In genomic region chr13:106599875-106600797, GRCh38 we compare ENCODE assay signal across 10 cellular contexts. TPM values are rescaled to one million over a fixed set of nuclear protein-coding genes. Genes with fewer than 3 reads are reported as not detected.
DNase-seq lines count a peak whose midpoint lies in the region; ATAC-seq and TF ChIP-seq lines count a peak whose summit lies in the region.
"Had no signal": no experiment of that assay in that cellular context is flagged by ENCODE, and none has a peak within 500 bp of the region (broad histone marks: within the 10 kb centered on the region; RNA-seq: fewer than 3 reads in every experiment).

No MANE protein-coding gene starts in this region.

- peaks cover 7% of the 10 kb centered on the region for H3K27me3 ChIP-seq in skeletal muscle satellite cell (ENCODE audit: control insufficient read depth, insufficient read depth, low read length)
- H3K27me3 ChIP-seq: neutrophil had no signal

- H3K4me3 ChIP-seq in skeletal muscle satellite cell (ENCODE audit: low read length) = no peak overlapping the region

- H3K4me2 ChIP-seq in skeletal muscle satellite cell (ENCODE audit: low read length) = peak overlapping the region; percentile 29

- H3K4me1 ChIP-seq in skeletal muscle satellite cell (ENCODE audit: control insufficient read depth, insufficient read depth, low read length) = peaks cover 12% of the 10 kb centered on the region

- no peak overlapping the region for H3K9ac ChIP-seq in skeletal muscle satellite cell (ENCODE audit: low read depth, low read length)

- ATAC-seq in left ventricle myocardium superior (no peak), SK-N-SH treated with all-trans-retinoic acid at 6 μM for 48 hours (no peak)

- DNase-seq in GM04504 (ENCODE audit: low read depth) = peak; percentile 46
- DNase-seq in NCI-H226 = peak; percentile 53
- peak; percentile 7 for DNase-seq in fibroblast of gingiva (ENCODE audit: low read depth)
- no peak for DNase-seq in NCI-H1105 (lab: John Stamatoyannopoulos, UW)
- DNase-seq in left ventricle myocardium superior = no peak
- DNase-seq: activated CD8-positive, alpha-beta memory T cell treated with anti-CD3 and anti-CD28 coated beads for 24 hours; NCI-H446 had no signal

- intact Hi-C loops in left ventricle myocardium superior (cut with micrococcal nuclease) = no loop called here

- H3K9me3 ChIP-seq in skeletal muscle satellite cell (replicated peaks; ENCODE audit: low read length) = no peaks in the 10 kb centered on the region
- H3K9me3 ChIP-seq: neutrophil had no signal

- H3K36me3 ChIP-seq in skeletal muscle satellite cell (ENCODE audit: insufficient read depth, low read length) = no peaks in the 10 kb centered on the region
- H3K36me3 ChIP-seq: neutrophil had no signal

TF ChIP-seq in SK-N-SH treated with all-trans-retinoic acid at 6 μM for 48 hours, 23 proteins besides CTCF, POLR2A, EP300 and RAD21:
- TF ChIP-seq RARB (CRISPR knock-in tag; IDR thresholded peaks at IDR 0.05) = no peak
- no peak for TF ChIP-seq BACH2 (CRISPR knock-in tag; IDR thresholded peaks at IDR 0.05; ENCODE audit: borderline replicate concordance)
- TF ChIP-seq CSDC2 (CRISPR knock-in tag; IDR thresholded peaks at IDR 0.05) = no peak
- TF ChIP-seq OSR1 (CRISPR knock-in tag; IDR thresholded peaks at IDR 0.05) = no peak
- no peak for TF ChIP-seq TOX (CRISPR knock-in tag; IDR thresholded peaks at IDR 0.05; ENCODE audit: borderline replicate concordance)
- no peak for TF ChIP-seq CREB5 (CRISPR knock-in tag; IDR thresholded peaks at IDR 0.05; ENCODE audit: low read depth)
- TF ChIP-seq CSRNP3 (CRISPR knock-in tag; IDR thresholded peaks at IDR 0.05) = no peak
TF ChIP-seq in SK-N-SH treated with all-trans-retinoic acid at 6 μM for 48 hours: peak in this region for 0.

RNA-seq across cellular contexts. Expression of gene ARGLU1, which starts 32.2 kb away (rescaled TPM):
- 25.3 and 36.0 TPM in 2 replicates for total RNA-seq in skeletal muscle satellite cell (2012; rRNA removed)
- 32.4 TPM for total RNA-seq in left ventricle myocardium superior

Comparison
In these comparisons a context has a peak if more than half of its experiments do, and no peak if none do; other contexts are left out.
1. DNase-seq: peak in GM04504 (single experiment), NCI-H226 (single experiment) and fibroblast of gingiva (single experiment); none in NCI-H1105 (single experiment) and left ventricle myocardium superior (single experiment).